8 cellular contexts compared by ENCODE assay signal in genomic region chr19:7926021-7926726, GRCh38. TPM values are rescaled to one million over a fixed set of nuclear protein-coding genes. Genes with fewer than 3 reads are reported as not detected.
DNase-seq lines count a peak whose midpoint lies in the region; ATAC-seq and TF ChIP-seq lines count a peak whose summit lies in the region.

CTXN1 (minus strand) TSS chr19:7926135; CDS start chr19:7925538, 597 bp downstream.

- H3K27me3 ChIP-seq in GM06990 (replicated peaks; ENCODE audit: control insufficient read depth, insufficient read depth, low read length): no peaks in the 10 kb centered on the region

- DNase-seq in GM06990 (ENCODE audit: extremely low read depth, insufficient read length) (peak; percentile 56), NB4 (ENCODE audit: low read depth) (peak; percentile 76), chondrocyte (ENCODE audit: low spot score) (no peak), left kidney (ENCODE audit: low read depth, low spot score) (peak; percentile 91)
- peak; percentile 73 to 75 for DNase-seq in activated CD4-positive, alpha-beta T cell treated with anti-CD3 and anti-CD28 coated beads for 24 hours (ENCODE audit: low read depth in 2 of 2)
- peak; percentile 73 for DNase-seq in stimulated activated CD4-positive, alpha-beta T cell treated with anti-CD3 and anti-CD28 coated beads, Interleukin-2, amount 100 ng/mL, for 4 hours (ENCODE audit: low read depth)

- no peaks in the 10 kb centered on the region for H3K9me3 Mint-ChIP-seq in chondrocyte (ENCODE audit: low read depth)

- ATAC-seq in GM18511 (IDR thresholded peaks at IDR 0.05; ENCODE audit: unreplicated experiment) (no peak), GM21528 (IDR thresholded peaks at IDR 0.05; ENCODE audit: low FRiP score, unreplicated experiment) (no peak)

- H3K36me3 ChIP-seq in GM06990 (ENCODE audit: control insufficient read depth, insufficient read depth, low read length): peaks cover 7% of the 10 kb centered on the region

- H3K4me3 ChIP-seq in GM06990 (replicated peaks; ENCODE audit: low read depth, low read length): peak within 1 kb of the TSS; percentile 45
- peak within 1 kb of the TSS; percentile 6 for H3K4me3 ChIP-seq in NB4 (ENCODE audit: low read depth, low read length)

- H3K36me3 Mint-ChIP-seq in chondrocyte (ENCODE audit: low read depth): peaks cover 2% of the 10 kb centered on the region

- H3K27me3 Mint-ChIP-seq in chondrocyte (ENCODE audit: low read depth): no peaks in the 10 kb centered on the region

- H3K4me1 Mint-ChIP-seq in chondrocyte (ENCODE audit: low read depth): peaks cover 48% of the 10 kb centered on the region

- no peak for TF ChIP-seq POLR2A in NB4 (IDR thresholded peaks at IDR 0.05; ENCODE audit: extremely low read depth, insufficient read length)

- peak within 1 kb of the TSS; percentile 77 for H3K4me3 Mint-ChIP-seq in chondrocyte (ENCODE audit: unreplicated experiment)

- TF ChIP-seq CTCF in GM06990 (IDR thresholded peaks at IDR 0.05; ENCODE audit: insufficient read depth, low read length, poor library complexity, severe bottlenecking) (no peak), NB4 (IDR thresholded peaks at IDR 0.05; ENCODE audit: low read depth, low read length) (no peak), chondrocyte (IDR thresholded peaks at IDR 0.05) (peak; percentile 37)

- peak within 1 kb of the TSS; percentile 89 for H3K27ac Mint-ChIP-seq in chondrocyte (ENCODE audit: unreplicated experiment)

RNA-seq across cellular contexts. Expression of gene CTXN1, which starts in this region (rescaled TPM):
- 21.8 to 41.5 TPM (median 36.0 TPM) in 3 replicates for total RNA-seq in chondrocyte
